In the genomic region with DNA sequence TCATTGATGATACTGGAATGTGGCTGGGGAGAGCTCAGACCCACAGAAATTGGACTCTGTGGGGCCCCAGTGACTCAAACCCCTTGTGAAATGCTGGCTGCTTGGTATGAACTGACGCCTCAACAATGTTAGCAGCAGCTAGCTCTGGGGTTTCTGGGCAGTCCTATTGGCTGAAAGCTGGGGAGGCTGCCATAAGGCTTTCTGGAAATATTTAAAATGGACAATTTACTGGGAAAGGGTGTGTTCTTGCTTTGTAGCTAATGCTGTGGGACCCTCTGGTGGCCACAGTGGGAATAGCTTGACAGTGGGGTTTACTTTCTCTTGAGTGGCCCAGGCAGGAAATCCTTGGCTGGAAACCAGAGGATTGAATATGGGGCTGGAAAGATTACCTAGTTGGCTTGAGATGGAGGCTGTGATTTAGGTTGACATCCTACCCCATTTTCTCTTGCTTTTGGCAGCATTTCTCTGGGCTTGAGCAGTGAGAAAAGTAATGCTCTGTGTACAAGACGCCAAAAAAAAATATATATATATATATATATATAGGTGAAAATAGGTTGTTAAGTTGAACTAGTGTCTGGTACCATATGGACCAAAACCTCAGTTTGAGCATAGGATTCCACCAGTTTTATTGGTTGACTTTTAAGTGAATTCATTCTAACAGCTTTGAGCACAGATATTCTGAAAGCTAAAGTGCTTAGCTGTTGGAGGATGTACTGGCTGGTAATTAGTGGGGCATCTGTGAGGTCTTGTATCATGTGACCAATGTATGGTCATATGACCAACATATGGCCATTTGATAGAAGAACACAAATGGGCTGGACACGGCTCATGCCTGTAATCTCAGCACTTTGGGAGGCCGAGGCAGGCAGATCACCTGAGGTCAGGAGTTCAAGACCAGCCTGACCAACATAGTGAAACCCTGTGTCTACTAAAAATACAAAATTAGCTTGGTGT, we compare ENCODE assay signal across 8 cellular contexts. TPM values are rescaled to one million over a fixed set of nuclear protein-coding genes. Genes with fewer than 3 reads are reported as not detected.
DNase-seq lines count a peak whose midpoint lies in the region; ATAC-seq and TF ChIP-seq lines count a peak whose summit lies in the region.

No MANE protein-coding gene starts in this region.

- H3K27ac ChIP-seq in left lung, result peak overlapping the region; percentile 65 to 73

- peak; percentile 96 for DNase-seq in AG04449 (ENCODE audit: low read depth, low spot score)
- DNase-seq in GM20000 (ENCODE audit: low spot score), result peak; percentile 64
- peak; percentile 42 for DNase-seq in NCI-H2196 treated with DMSO at 0.1 percent for 48 hours (lab: John Stamatoyannopoulos, UW; ENCODE audit: unreplicated experiment)
- peak; percentile 38 to 60 (median 42) for DNase-seq in activated CD4-positive, CD25-positive, alpha-beta regulatory T cell (lab: John Stamatoyannopoulos, UW)
- peak; percentile 69 for DNase-seq in cerebellar cortex (ENCODE audit: low spot score)
- peak in 1 of 2 donors; percentile 88 for DNase-seq in left lung
- peak; percentile 64 for DNase-seq in stimulated activated CD4-positive, alpha-beta T cell treated with anti-CD3 and anti-CD28 coated beads, Interleukin-1b, Interleukin-23, amount 100 ng/mL, for 48 hours

- no peaks in the 10 kb centered on the region for H3K36me3 ChIP-seq in left lung

- no peaks in the 10 kb centered on the region for H3K9me3 ChIP-seq in left lung

- ATAC-seq in left lung (peak; percentile 83), HG03460 (IDR thresholded peaks at IDR 0.05; ENCODE audit: unreplicated experiment) (no peak)

- POLR2A ChIA-PET in AG04449 (lab: Yijun Ruan, JAX), result interaction anchor here (0.9 to 1.6 kb wide), 5 partner anchors 10 to 93 kb away, joined by 3 to 7 read pairs (median 5); partner anchors contain the start of gene THEM4

- TF ChIP-seq CTCF in AG04449 (IDR thresholded peaks at IDR 0.05; ENCODE audit: insufficient read depth, low read length, missing control alignments) (peak; percentile 80), GM20000 (IDR thresholded peaks at IDR 0.05; ENCODE audit: extremely low read depth, missing control alignments) (peak; percentile 90), left lung (IDR thresholded peaks at IDR 0.05) (peak; percentile 90 to 91)

- intact Hi-C loops in left lung (cut with DNase I), result no loop called here

- H3K4me1 ChIP-seq in left lung, result peaks cover 0 to 24% of the 10 kb centered on the region in 2 donors

- CTCF ChIA-PET in AG04449 (lab: Yijun Ruan, JAX), result interaction anchor here (0.6 to 17.4 kb wide), 34 partner anchors 9 to 558 kb away, joined by 3 to 605 read pairs (median 7); partner anchors contain the start of genes MRPL9, S100A10, S100A11 and THEM4

- no peak overlapping the region for H3K4me3 ChIP-seq in AG04449 (ENCODE audit: low read depth, low read length)
- H3K4me3 ChIP-seq in left lung, result no peak overlapping the region

- H3K27me3 ChIP-seq in left lung, result no peaks in the 10 kb centered on the region

RNA-seq across cellular contexts. Expression of gene S100A10, which starts 8.2 kb away (rescaled TPM):
- total RNA-seq in left lung, result 1,000 to 10,000 TPM; 1,069 to 1,250 TPM

RNA-seq across cellular contexts. Expression of gene S100A11, which starts 34.9 kb away (rescaled TPM):
- 100 to 1,000 TPM; 671 to 868 TPM for total RNA-seq in left lung
